Comparison of ENCODE assay signal across 7 cellular contexts in genomic region chr6:91672201-91672600, GRCh38.
"Had no signal": no experiment of that assay in that cellular context is flagged by ENCODE, and none has a peak within 500 bp of the region (broad histone marks: within the 10 kb centered on the region; RNA-seq: fewer than 3 reads in every experiment).

No MANE protein-coding gene starts in this region.

- DNase-seq: H9, HCEC 1CT, IMR-90 had no signal

- H3K4me3 Mint-ChIP-seq: GM23338, H9 had no signal

- H3K9me3 Mint-ChIP-seq: GM23338, H9 had no signal

- H2AFZ ChIP-seq: GM23338 had no signal

- FAIRE-seq: H1, H54, HTR-8/SVneo had no signal

- H3K4me2 ChIP-seq: GM23338 had no signal

- ATAC-seq: GM23338 had no signal

- H3K4me3 ChIP-seq: GM23338 had no signal

- H3K27ac Mint-ChIP-seq: GM23338, H9 had no signal
